Comparison of ENCODE assay signal across 33 cellular contexts in the genomic region with DNA sequence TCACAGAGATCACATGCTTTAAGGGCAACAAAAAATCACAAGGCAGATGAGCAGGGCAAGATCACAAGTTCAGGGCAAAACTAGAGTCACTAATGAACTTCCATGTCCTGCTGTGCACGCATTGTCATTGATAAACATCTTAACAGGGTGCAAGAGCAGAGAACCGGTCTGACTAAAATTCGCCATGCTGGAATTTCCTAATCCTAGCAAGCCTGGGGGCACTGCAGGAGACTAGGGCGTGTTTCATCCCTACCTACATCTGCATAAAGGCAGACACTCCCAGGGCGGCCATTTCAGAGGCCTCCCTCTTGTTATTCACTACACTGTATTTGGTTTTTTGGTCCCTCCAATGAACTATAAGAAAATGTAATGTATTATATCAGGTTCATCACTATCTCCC.
"Had no signal": no experiment of that assay in that cellular context is flagged by ENCODE, and none has a peak within 500 bp of the region (broad histone marks: within the 10 kb centered on the region; RNA-seq: fewer than 3 reads in every experiment).

No MANE protein-coding gene starts in this region.

- H3K9me3 ChIP-seq: ascending aorta, heart left ventricle, pancreas, psoas muscle, sigmoid colon, suprapubic skin, tibial artery had no signal

- H3K27me3 Mint-ChIP-seq: activated CD4-positive, alpha-beta memory T cell treated with anti-CD3 and anti-CD28 coated beads for 36 hours; activated CD4-positive, alpha-beta T cell treated with anti-CD3 and anti-CD28 coated beads, Interleukin-2, amount 10 ng/mL, durations not matched to agents 24 days and 14 days; activated naive CD4-positive, alpha-beta T cell treated with anti-CD3 and anti-CD28 coated beads, Interleukin-2, amount 10 ng/mL, durations not matched to agents 7 days and 5 days; brain; naive thymus-derived CD4-positive, alpha-beta T cell had no signal

- H3K27me3 ChIP-seq: ascending aorta, cardiac muscle cell, heart left ventricle, sigmoid colon, suprapubic skin, tibial artery had no signal

- H3K27ac ChIP-seq: ascending aorta, cardiac muscle cell, coronary artery, dorsolateral prefrontal cortex, heart left ventricle, pancreas, psoas muscle, sigmoid colon, suprapubic skin, tibial artery, WERI-Rb-1 had no signal

- H3K4me1 Mint-ChIP-seq: activated CD4-positive, alpha-beta T cell treated with anti-CD3 and anti-CD28 coated beads, Interleukin-2, amount 10 ng/mL, durations not matched to agents 24 days and 14 days; activated naive CD4-positive, alpha-beta T cell treated with anti-CD3 and anti-CD28 coated beads, Interleukin-2, amount 10 ng/mL, durations not matched to agents 7 days and 5 days; activated naive CD8-positive, alpha-beta T cell treated with anti-CD3 and anti-CD28 coated beads, Interleukin-2, amount 10 ng/mL, durations not matched to agents 7 days and 5 days; brain had no signal

- H3K9me3 Mint-ChIP-seq: activated CD4-positive, alpha-beta memory T cell treated with anti-CD3 and anti-CD28 coated beads for 36 hours; activated CD4-positive, alpha-beta T cell treated with anti-CD3 and anti-CD28 coated beads, Interleukin-2, amount 10 ng/mL, durations not matched to agents 24 days and 14 days; activated naive CD4-positive, alpha-beta T cell treated with anti-CD3 and anti-CD28 coated beads, Interleukin-2, amount 10 ng/mL, durations not matched to agents 7 days and 5 days; activated naive CD8-positive, alpha-beta T cell treated with anti-CD3 and anti-CD28 coated beads, Interleukin-2, amount 10 ng/mL, durations not matched to agents 7 days and 5 days; T-helper 1 cell treated with Interleukin-12 subunit alpha and Interleukin-12 subunit beta and Interleukin-4 antibody, amounts not matched to agents 30 μg/mL and 1 μg/mL, for 36 hours had no signal

- H3K4me3 Mint-ChIP-seq: activated CD4-positive, alpha-beta memory T cell treated with anti-CD3 and anti-CD28 coated beads for 36 hours; activated CD4-positive, alpha-beta T cell treated with anti-CD3 and anti-CD28 coated beads, Interleukin-2, amount 10 ng/mL, durations not matched to agents 24 days and 14 days; activated naive CD4-positive, alpha-beta T cell treated with anti-CD3 and anti-CD28 coated beads, Interleukin-2, amount 10 ng/mL, durations not matched to agents 7 days and 5 days; activated naive CD8-positive, alpha-beta T cell treated with anti-CD3 and anti-CD28 coated beads, Interleukin-2, amount 10 ng/mL, durations not matched to agents 7 days and 5 days; brain; naive thymus-derived CD4-positive, alpha-beta T cell; T-helper 1 cell treated with Interleukin-12 subunit alpha and Interleukin-12 subunit beta and Interleukin-4 antibody, amounts not matched to agents 30 μg/mL and 1 μg/mL, for 36 hours had no signal

- H3K27ac Mint-ChIP-seq: activated CD4-positive, alpha-beta memory T cell treated with anti-CD3 and anti-CD28 coated beads for 36 hours; activated CD4-positive, alpha-beta T cell treated with anti-CD3 and anti-CD28 coated beads, Interleukin-2, amount 10 ng/mL, durations not matched to agents 24 days and 14 days; activated naive CD4-positive, alpha-beta T cell treated with anti-CD3 and anti-CD28 coated beads, Interleukin-2, amount 10 ng/mL, durations not matched to agents 7 days and 5 days; activated naive CD8-positive, alpha-beta T cell treated with anti-CD3 and anti-CD28 coated beads, Interleukin-2, amount 10 ng/mL, durations not matched to agents 7 days and 5 days; brain; naive thymus-derived CD4-positive, alpha-beta T cell; T-helper 1 cell treated with Interleukin-12 subunit alpha and Interleukin-12 subunit beta and Interleukin-4 antibody, amounts not matched to agents 30 μg/mL and 1 μg/mL, for 36 hours had no signal

- H3K36me3 Mint-ChIP-seq: activated CD4-positive, alpha-beta memory T cell treated with anti-CD3 and anti-CD28 coated beads for 36 hours; activated naive CD4-positive, alpha-beta T cell treated with anti-CD3 and anti-CD28 coated beads, Interleukin-2, amount 10 ng/mL, durations not matched to agents 7 days and 5 days; activated naive CD8-positive, alpha-beta T cell treated with anti-CD3 and anti-CD28 coated beads, Interleukin-2, amount 10 ng/mL, durations not matched to agents 7 days and 5 days; brain; naive thymus-derived CD4-positive, alpha-beta T cell had no signal

- H3K4me3 ChIP-seq: ascending aorta, cardiac muscle cell, coronary artery, dorsolateral prefrontal cortex, heart left ventricle, pancreas, psoas muscle, sigmoid colon, suprapubic skin, tibial artery had no signal

- DNase-seq: activated CD4-positive, alpha-beta memory T cell treated with anti-CD3 and anti-CD28 coated beads for 36 hours; activated CD4-positive, alpha-beta T cell treated with anti-CD3 and anti-CD28 coated beads, Interleukin-2, amount 10 ng/mL, durations not matched to agents 24 days and 14 days; activated CD4-positive, CD25-positive, alpha-beta regulatory T cell treated with anti-CD3 and anti-CD28 coated beads, Interleukin-2, amount 50 U/mL, for 72 hours; activated CD8-positive, alpha-beta memory T cell treated with anti-CD3 and anti-CD28 coated beads, Interleukin-2, amount 50 U/mL, for 4 hours; activated gamma-delta T cell; activated naive CD4-positive, alpha-beta T cell treated with anti-CD3 and anti-CD28 coated beads, Interleukin-2, amount 10 ng/mL, durations not matched to agents 7 days and 5 days; activated naive CD8-positive, alpha-beta T cell treated with anti-CD3 and anti-CD28 coated beads, Interleukin-2, amount 10 ng/mL, durations not matched to agents 7 days and 5 days; activated T-cell treated with anti-CD3 and anti-CD28 coated beads, Interleukin-2, amount 50 U/mL, for 1 hour; dorsolateral prefrontal cortex; effector memory CD4-positive, alpha-beta T cell; heart left ventricle; hypothalamus; kidney; left colon; mammary epithelial cell; midbrain; naive thymus-derived CD4-positive, alpha-beta T cell; nucleus accumbens; pancreas; psoas muscle; sigmoid colon; small intestine; stimulated activated CD4-positive, alpha-beta T cell treated with anti-CD3 and anti-CD28 coated beads, Interleukin-15, amount 100 ng/mL, for 24 hours; stimulated activated naive CD4-positive, alpha-beta T cell; T-helper 9 cell; tibial artery; WERI-Rb-1 had no signal

- ATAC-seq: heart left ventricle; left colon; naive thymus-derived CD4-positive, alpha-beta T cell; pancreas; psoas muscle had no signal

- H3K36me3 ChIP-seq: ascending aorta, cardiac muscle cell, heart left ventricle, pancreas, sigmoid colon, suprapubic skin, tibial artery, WERI-Rb-1 had no signal

- H3K4me1 ChIP-seq: ascending aorta, heart left ventricle, pancreas, psoas muscle, sigmoid colon, suprapubic skin, tibial artery had no signal
